In the genomic region with DNA sequence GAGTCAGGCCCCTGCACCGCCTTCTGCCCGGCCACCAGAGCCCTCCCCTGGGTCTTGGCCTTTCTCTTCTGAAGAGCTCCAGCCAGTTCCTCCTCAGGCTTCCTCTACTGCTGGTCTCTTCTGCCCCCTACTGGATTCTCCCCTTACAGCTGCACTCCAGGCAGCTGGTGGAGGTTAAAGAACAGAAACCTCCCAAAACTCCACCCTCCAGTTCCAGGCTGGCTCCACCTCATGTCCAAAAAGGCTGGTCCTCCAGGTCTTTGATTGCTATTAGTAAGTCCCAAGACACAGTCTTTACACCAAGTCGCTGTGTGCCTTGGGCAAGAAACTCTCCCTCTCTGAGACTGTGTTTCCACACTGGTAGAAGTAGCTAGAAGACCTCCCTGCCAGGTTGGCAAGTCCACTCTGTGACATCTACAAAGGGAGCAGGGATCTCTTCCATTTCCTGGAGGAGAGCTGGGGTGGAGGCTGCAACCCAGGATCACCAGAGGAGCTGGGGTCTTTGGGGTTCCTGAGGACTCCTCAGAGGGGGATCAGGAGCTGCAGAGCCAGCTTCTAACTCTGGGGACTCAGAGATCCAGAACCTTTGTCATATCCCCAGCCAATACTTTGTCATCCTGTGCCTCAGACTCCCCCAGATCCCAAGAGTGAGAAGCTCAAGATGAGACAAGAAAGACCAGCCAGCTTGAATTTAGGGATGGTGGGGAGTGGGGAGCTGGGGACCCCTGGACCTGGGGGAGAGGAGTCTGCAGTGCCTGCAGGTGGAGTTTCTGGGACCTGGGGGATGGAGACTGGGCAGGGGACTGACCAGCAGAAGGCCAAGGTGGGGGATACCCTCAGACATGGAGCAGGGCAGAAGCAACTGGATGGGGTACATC, we compare ENCODE assay signal across 8 cellular contexts. TPM values are rescaled to one million over a fixed set of nuclear protein-coding genes. Genes with fewer than 3 reads are reported as not detected.
A peak's percentile ranks its signal among the peaks of the same experiment; 100 is the strongest.
DNase-seq lines count a peak whose midpoint lies in the region; ATAC-seq and TF ChIP-seq lines count a peak whose summit lies in the region.

No MANE protein-coding gene starts in this region.

- H3K4me3 ChIP-seq in CD4-positive, CD25-positive, alpha-beta regulatory T cell (ENCODE audit: low read depth, low read length) = no peak overlapping the region

- H3K4me3 Mint-ChIP-seq in CD4-positive, CD25-positive, alpha-beta regulatory T cell = no peak overlapping the region
- H3K4me3 Mint-ChIP-seq in activated B cell treated with CpG ODN at 0.5 μM for 24 hours = peak overlapping the region; percentile 28
- no peak overlapping the region for H3K4me3 Mint-ChIP-seq in central memory CD8-positive, alpha-beta T cell

- H3K27ac ChIP-seq in CD4-positive, CD25-positive, alpha-beta regulatory T cell (ENCODE audit: insufficient read depth, low read length, poor library complexity, severe bottlenecking) = no peak overlapping the region

- peaks cover 2% of the 10 kb centered on the region for H3K27me3 ChIP-seq in CD4-positive, CD25-positive, alpha-beta regulatory T cell (ENCODE audit: control insufficient read depth, insufficient read depth, low read length)

- no peaks in the 10 kb centered on the region for H3K4me1 ChIP-seq in CD4-positive, CD25-positive, alpha-beta regulatory T cell (ENCODE audit: control insufficient read depth, insufficient read depth, low read length, poor library complexity, severe bottlenecking)

- H3K4me1 Mint-ChIP-seq in CD4-positive, CD25-positive, alpha-beta regulatory T cell = peaks cover 0 to 3% (median 1%) of the 10 kb centered on the region in 4 donors
- H3K4me1 Mint-ChIP-seq in activated B cell treated with CpG ODN at 0.5 μM for 24 hours = peaks cover 88% of the 10 kb centered on the region
- H3K4me1 Mint-ChIP-seq in central memory CD8-positive, alpha-beta T cell = peaks cover 23% of the 10 kb centered on the region

- no peaks in the 10 kb centered on the region for H3K36me3 Mint-ChIP-seq in CD4-positive, CD25-positive, alpha-beta regulatory T cell
- peaks cover 10% of the 10 kb centered on the region for H3K36me3 Mint-ChIP-seq in activated B cell treated with CpG ODN at 0.5 μM for 24 hours (ENCODE audit: low read depth)
- H3K36me3 Mint-ChIP-seq in central memory CD8-positive, alpha-beta T cell (ENCODE audit: insufficient read depth) = no peaks in the 10 kb centered on the region

- H3K27ac Mint-ChIP-seq in CD4-positive, CD25-positive, alpha-beta regulatory T cell = peak overlapping the region in 2 of 3 donors; percentile 31 to 78
- peak overlapping the region; percentile 83 for H3K27ac Mint-ChIP-seq in activated B cell treated with CpG ODN at 0.5 μM for 24 hours
- peak overlapping the region; percentile 29 for H3K27ac Mint-ChIP-seq in central memory CD8-positive, alpha-beta T cell (ENCODE audit: low read depth)

- intact Hi-C loops in activated B cell treated with CpG ODN at 0.5 μM for 24 hours (cut with micrococcal nuclease) (loop anchor here (1.0 to 5.0 kb wide), 9 partner anchors 29 to 462 kb away; no protein-coding TSS in a partner anchor), left colon (cut with DNase I, micrococcal nuclease) (no loop called here)

- POLR2A ChIA-PET in activated B cell treated with CpG ODN at 0.5 μM for 24 hours (lab: Charles Lee) = interaction anchor here (0.7 to 11.1 kb wide), 21 partner anchors 10 to 688 kb away, joined by 3 to 701 read pairs (median 8); no protein-coding TSS in a partner anchor

- peak; percentile 55 to 66 for ATAC-seq in CD4-positive, CD25-positive, alpha-beta regulatory T cell (ENCODE audit: low read depth in 2 of 2)
- ATAC-seq in activated B cell treated with CpG ODN at 0.5 μM for 24 hours (ENCODE audit: low read depth) (peak; percentile 52), left colon (peak; percentile 80), HG02981 (IDR thresholded peaks at IDR 0.05; ENCODE audit: unreplicated experiment) (no peak)
- ATAC-seq in central memory CD8-positive, alpha-beta T cell (replicated peaks; ENCODE audit: extremely low read depth, poor library complexity, severe bottlenecking) = peak; percentile 49

- no peaks in the 10 kb centered on the region for H3K9me3 Mint-ChIP-seq in CD4-positive, CD25-positive, alpha-beta regulatory T cell
- H3K9me3 Mint-ChIP-seq in activated B cell treated with CpG ODN at 0.5 μM for 24 hours = no peaks in the 10 kb centered on the region
- no peaks in the 10 kb centered on the region for H3K9me3 Mint-ChIP-seq in central memory CD8-positive, alpha-beta T cell

- no peaks in the 10 kb centered on the region for H3K9me3 ChIP-seq in CD4-positive, CD25-positive, alpha-beta regulatory T cell (ENCODE audit: control insufficient read depth in 2 of 2, low read length in 2 of 2)

- H3K27me3 Mint-ChIP-seq in CD4-positive, CD25-positive, alpha-beta regulatory T cell = peaks cover 20% of the 10 kb centered on the region
- peaks cover 5% of the 10 kb centered on the region for H3K27me3 Mint-ChIP-seq in activated B cell treated with CpG ODN at 0.5 μM for 24 hours
- H3K27me3 Mint-ChIP-seq in central memory CD8-positive, alpha-beta T cell = peaks cover 6% of the 10 kb centered on the region

- peak; percentile 54 to 81 (median 76) for DNase-seq in CD4-positive, CD25-positive, alpha-beta regulatory T cell
- DNase-seq in H4 (ENCODE audit: low spot score) = peak; percentile 28
- peak; percentile 10 for DNase-seq in NCI-H2196 treated with DMSO at 0.1 percent for 48 hours (lab: John Stamatoyannopoulos, UW; ENCODE audit: unreplicated experiment)
- no peak for DNase-seq in activated B cell treated with CpG ODN at 0.5 μM for 24 hours
- peak; percentile 64 to 69 for DNase-seq in central memory CD8-positive, alpha-beta T cell (ENCODE audit: low spot score in 2 of 2)
- peak; percentile 58 to 71 for DNase-seq in left colon
- peak in 2 of 3 donors; percentile 39 to 57 for DNase-seq in stimulated activated CD4-positive, alpha-beta T cell treated with anti-CD3 and anti-CD28 coated beads, TNF-alpha, amount 100 ng/mL, for 48 hours (ENCODE audit: low read depth in 3 of 3)

- H3K36me3 ChIP-seq in CD4-positive, CD25-positive, alpha-beta regulatory T cell (ENCODE audit: control insufficient read depth, insufficient read depth, low read length) = no peaks in the 10 kb centered on the region

- CTCF ChIA-PET in activated B cell treated with CpG ODN at 0.5 μM for 24 hours (lab: Charles Lee) = interaction anchor here (0.7 to 11.1 kb wide), 42 partner anchors 8 to 677 kb away, joined by 3 to 365 read pairs (median 6); no protein-coding TSS in a partner anchor

- TF ChIP-seq CTCF in activated B cell treated with CpG ODN at 0.5 μM for 24 hours (IDR thresholded peaks at IDR 0.05) = peak; percentile 75

RNA-seq across cellular contexts. Expression of a gene that starts 3.4 kb away (rescaled TPM):
- total RNA-seq in CD4-positive, CD25-positive, alpha-beta regulatory T cell = 0.39 TPM
- polyA plus RNA-seq in CD4-positive, CD25-positive, alpha-beta regulatory T cell = 1 to 10 TPM in 1 of 4 donors, under 1 TPM in 1, not detected in 2; 0.27 to 1.4 TPM
- total RNA-seq in H4 (2014; rRNA removed; shearing (Covaris generic)) = not detected in 2 replicates
- total RNA-seq in activated B cell treated with CpG ODN at 0.5 μM for 24 hours (189 and 195 TPM in 2 replicates), left colon (10 to 100 TPM in 1 of 2 donors, 1 to 10 TPM in 1; 5.5 to 40.7 TPM)

Comparison
In these comparisons a context has a peak if more than half of its experiments do, and no peak if none do; other contexts are left out.
1. H3K27ac Mint-ChIP-seq: peak in every context shown above with its lines; median percentile 83 in activated B cell treated with CpG ODN at 0.5 μM for 24 hours; 54 in CD4-positive, CD25-positive, alpha-beta regulatory T cell; 29 in central memory CD8-positive, alpha-beta T cell.